Comparison of ENCODE assay signal across 21 cellular contexts in genomic region chr6:128235556-128235955, GRCh38.
DNase-seq lines count a peak whose midpoint lies in the region; TF ChIP-seq lines count a peak whose summit lies in the region.
"Had no signal": no experiment of that assay in that cellular context is flagged by ENCODE, and none has a peak within 500 bp of the region (broad histone marks: within the 10 kb centered on the region; RNA-seq: fewer than 3 reads in every experiment).

No MANE protein-coding gene starts in this region.

- H3K36me3 ChIP-seq in BE2C (no peaks in the 10 kb centered on the region), kidney epithelial cell (ENCODE audit: control insufficient read depth, insufficient read depth, low read length) (no peaks in the 10 kb centered on the region)
- H3K36me3 ChIP-seq: BLaER1 treated with 17β-estradiol and CSF1 and Interleukin-3, amounts not matched to agents 10 nM and 100 nM; colonic mucosa; left ventricle myocardium inferior had no signal

- H3K27me3 ChIP-seq in BE2C (no peaks in the 10 kb centered on the region), kidney epithelial cell (ENCODE audit: control insufficient read depth, insufficient read depth, low read length) (no peaks in the 10 kb centered on the region)
- H3K27me3 ChIP-seq: BLaER1 treated with 17β-estradiol and CSF1 and Interleukin-3, amounts not matched to agents 10 nM and 100 nM; colonic mucosa; spleen had no signal

- no peak for TF ChIP-seq POLR2A in NB4 (IDR thresholded peaks at IDR 0.05; ENCODE audit: extremely low read depth, insufficient read length)

- peak; percentile 35 for DNase-seq in BE2C
- peak; percentile 4 for DNase-seq in NB4 (ENCODE audit: low read depth)
- DNase-seq in epithelial cell of esophagus (ENCODE audit: low read depth): peak; percentile 80
- DNase-seq in kidney epithelial cell (ENCODE audit: low read depth): peak; percentile 43
- no peak for DNase-seq in NCI-H1930 (lab: John Stamatoyannopoulos, UW)
- DNase-seq in occipital lobe (lab: John Stamatoyannopoulos, UW): no peak
- no peak for DNase-seq in stimulated activated CD4-positive, alpha-beta T cell treated with anti-CD3 and anti-CD28 coated beads, Interleukin-2, amount 100 ng/mL, for 48 hours
- DNase-seq in NCI-H510A treated with DMSO at 0.1 percent for 48 hours (lab: John Stamatoyannopoulos, UW): no peak
- DNase-seq: activated CD4-positive, alpha-beta T cell treated with anti-CD3 and anti-CD28 coated beads for 1 hour; activated CD8-positive, alpha-beta T cell treated with anti-CD3 and anti-CD28 coated beads for 36 hours; activated gamma-delta T cell treated with Interleukin-2 at 50 U/mL for 16 hours; activated naive CD8-positive, alpha-beta T cell treated with anti-CD3 and anti-CD28 coated beads, Interleukin-2, amount 50 U/mL, for 24 hours; colonic mucosa; H7; IMR-90; left ventricle myocardium inferior; naive B cell; NCI-H2107; spleen; stimulated activated CD4-positive, alpha-beta T cell treated with anti-CD3 and anti-CD28 coated beads, Interleukin-4, amount 100 ng/mL, for 1 hour had no signal

- H3K4me1 ChIP-seq in BE2C: peaks cover 22% of the 10 kb centered on the region
- H3K4me1 ChIP-seq: colonic mucosa had no signal

- H3K4me3 ChIP-seq in BE2C (ENCODE audit: low read depth, low read length) (no peak overlapping the region), NB4 (ENCODE audit: low read depth, low read length) (no peak overlapping the region), epithelial cell of esophagus (ENCODE audit: low read length) (no peak overlapping the region), kidney epithelial cell (ENCODE audit: low read depth, low read length) (no peak overlapping the region)
- H3K4me3 ChIP-seq: BLaER1 treated with 17β-estradiol and CSF1 and Interleukin-3, amounts not matched to agents 10 nM and 100 nM; colonic mucosa; left ventricle myocardium inferior; spleen had no signal

- H3K9me3 ChIP-seq in BE2C: no peaks in the 10 kb centered on the region
- H3K9me3 ChIP-seq: BLaER1 treated with 17β-estradiol and CSF1 and Interleukin-3, amounts not matched to agents 10 nM and 100 nM; colonic mucosa; left ventricle myocardium inferior; spleen had no signal

- no peak for TF ChIP-seq CTCF in BE2C (IDR thresholded peaks at IDR 0.05; ENCODE audit: low read depth, low read length)
- TF ChIP-seq CTCF in NB4 (IDR thresholded peaks at IDR 0.05; ENCODE audit: low read depth, low read length): no peak
- TF ChIP-seq CTCF in epithelial cell of esophagus (IDR thresholded peaks at IDR 0.05; ENCODE audit: insufficient read depth, low read depth, low read length, missing control alignments): no peak
- no peak for TF ChIP-seq CTCF in kidney epithelial cell (IDR thresholded peaks at IDR 0.05; ENCODE audit: insufficient read depth, low read length, poor library complexity, severe bottlenecking)

Comparison
In these comparisons a context has a peak if more than half of its experiments do, and no peak if none do; other contexts are left out.
1. DNase-seq: peak in BE2C (single experiment), NB4 (single experiment), epithelial cell of esophagus (single experiment) and kidney epithelial cell (single experiment); none in NCI-H1930 (0 of 2), occipital lobe (single experiment), stimulated activated CD4-positive, alpha-beta T cell treated with anti-CD3 and anti-CD28 coated beads, Interleukin-2, amount 100 ng/mL, for 48 hours (0 of 2) and NCI-H510A treated with DMSO at 0.1 percent for 48 hours (single experiment).